ENCODE assay signal across 33 cellular contexts in genomic region chr7:33300131-33300530, GRCh38.
"Had no signal": no experiment of that assay in that cellular context is flagged by ENCODE, and none has a peak within 500 bp of the region (broad histone marks: within the 10 kb centered on the region; RNA-seq: fewer than 3 reads in every experiment).

No MANE protein-coding gene starts in this region.

- H3K27me3 Mint-ChIP-seq: activated B cell treated with CpG ODN at 0.5 μM for 24 hours; activated CD8-positive, alpha-beta T cell treated with anti-CD3 and anti-CD28 coated beads for 36 hours; activated naive CD8-positive, alpha-beta T cell; activated T-helper 17 cell treated with anti-CD3 and anti-CD28 coated beads, Interleukin-2, amount 50 U/mL, for 72 hours; effector memory CD8-positive, alpha-beta T cell; T-helper 17 cell had no signal

- H3K27ac ChIP-seq: adrenal gland, body of pancreas, esophagus muscularis mucosa, gastroesophageal sphincter, heart right ventricle, WERI-Rb-1 had no signal

- H3K4me3 ChIP-seq: adrenal gland, body of pancreas, esophagus muscularis mucosa, gastroesophageal sphincter, heart right ventricle had no signal

- H3K4me1 ChIP-seq: adrenal gland, body of pancreas, esophagus muscularis mucosa, gastroesophageal sphincter, heart right ventricle had no signal

- H3K36me3 ChIP-seq: adrenal gland, WERI-Rb-1 had no signal

- H3K4me1 Mint-ChIP-seq: activated B cell treated with CpG ODN at 0.5 μM for 24 hours; activated T-helper 17 cell treated with anti-CD3 and anti-CD28 coated beads, Interleukin-2, amount 50 U/mL, for 72 hours; T-helper 17 cell had no signal

- DNase-seq: activated B cell treated with CpG ODN at 0.5 μM for 24 hours; activated CD4-positive, alpha-beta T cell treated with anti-CD3 and anti-CD28 coated beads for 48 hours; activated CD4-positive, alpha-beta T cell treated with anti-CD3 and anti-CD28 coated beads, Interleukin-2, amount 50 U/mL, for 1 hour; activated CD4-positive, alpha-beta T cell treated with anti-CD3 and anti-CD28 coated beads, Interleukin-2, amount 50 U/mL, for 48 hours; activated CD8-positive, alpha-beta memory T cell treated with anti-CD3 and anti-CD28 coated beads for 24 hours; activated CD8-positive, alpha-beta T cell treated with anti-CD3 and anti-CD28 coated beads for 36 hours; activated effector memory CD4-positive, alpha-beta T cell treated with Interleukin-2 at 50 U/mL for 16 hours; activated gamma-delta T cell treated with Interleukin-2 at 50 U/mL for 16 hours; activated naive CD4-positive, alpha-beta T cell treated with anti-CD3 and anti-CD28 coated beads, Interleukin-2, amount 50 U/mL, for 16 hours; activated naive CD4-positive, alpha-beta T cell treated with Interleukin-2 at 50 U/mL for 16 hours; activated T-cell treated with anti-CD3 and anti-CD28 coated beads, Interleukin-2, amount 50 U/mL, for 4 hours; adrenal gland; amygdala; aorta; body of pancreas; caudate nucleus; cortex of kidney; dermis blood vessel endothelial cell; effector CD4-positive, alpha-beta T cell; effector memory CD8-positive, alpha-beta T cell; erythroblast; foreskin melanocyte; heart right ventricle; T-helper 1 cell; T-helper 17 cell; T1000; WERI-Rb-1 had no signal

- H3K4me3 Mint-ChIP-seq: activated B cell treated with CpG ODN at 0.5 μM for 24 hours; activated CD8-positive, alpha-beta T cell treated with anti-CD3 and anti-CD28 coated beads for 36 hours; activated naive CD8-positive, alpha-beta T cell; activated T-cell treated with anti-CD3 and anti-CD28 coated beads, Interleukin-2, amount 50 U/mL, for 4 hours; activated T-helper 17 cell treated with anti-CD3 and anti-CD28 coated beads, Interleukin-2, amount 50 U/mL, for 72 hours; effector memory CD8-positive, alpha-beta T cell; T-helper 17 cell; T-helper 2 cell treated with Interferon-gamma antibody and Interleukin-4, amounts not matched to agents 5 μg/mL and 100 μg/mL, for 36 hours had no signal

- H3K27ac Mint-ChIP-seq: activated B cell treated with CpG ODN at 0.5 μM for 24 hours; activated CD8-positive, alpha-beta T cell treated with anti-CD3 and anti-CD28 coated beads for 36 hours; activated naive CD8-positive, alpha-beta T cell; activated T-helper 17 cell treated with anti-CD3 and anti-CD28 coated beads, Interleukin-2, amount 50 U/mL, for 72 hours; effector memory CD8-positive, alpha-beta T cell; T-helper 17 cell; T-helper 2 cell treated with Interferon-gamma antibody and Interleukin-4, amounts not matched to agents 5 μg/mL and 100 μg/mL, for 36 hours had no signal

- H3K27me3 ChIP-seq: adrenal gland, body of pancreas, esophagus muscularis mucosa, gastroesophageal sphincter, heart right ventricle had no signal

- ATAC-seq: activated CD4-positive, CD25-positive, alpha-beta regulatory T cell treated with anti-CD3 and anti-CD28 coated beads, Interleukin-2, amount 50 U/mL, for 24 hours; activated CD8-positive, alpha-beta T cell treated with anti-CD3 and anti-CD28 coated beads for 36 hours; activated T-cell treated with anti-CD3 and anti-CD28 coated beads, Interleukin-2, amount 50 U/mL, for 4 hours; activated T-helper 17 cell treated with anti-CD3 and anti-CD28 coated beads, Interleukin-2, amount 50 U/mL, for 72 hours; body of pancreas; effector memory CD8-positive, alpha-beta T cell; gastroesophageal sphincter; heart right ventricle; T-helper 17 cell had no signal
